In the genomic region with DNA sequence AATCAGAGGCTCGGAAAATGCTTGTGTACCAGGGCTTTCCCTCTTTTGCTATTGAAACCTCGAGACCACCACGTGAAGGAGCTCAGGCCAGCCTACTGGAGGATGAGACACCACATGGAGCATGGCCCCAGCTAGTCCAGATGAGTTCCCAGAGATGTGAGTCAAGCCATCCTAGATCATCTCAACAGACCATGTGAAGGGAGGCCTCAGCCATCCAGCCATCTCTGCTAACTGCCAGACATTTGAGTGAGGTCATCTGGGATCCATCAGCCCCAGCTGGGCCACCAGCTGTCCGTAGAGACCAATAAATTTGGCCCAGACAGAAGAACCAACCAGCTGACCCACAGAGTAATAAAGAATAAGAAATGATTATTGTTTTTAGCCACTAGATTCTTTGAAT, we compare ENCODE assay signal across 24 cellular contexts.
"Had no signal": no experiment of that assay in that cellular context is flagged by ENCODE, and none has a peak within 500 bp of the region (broad histone marks: within the 10 kb centered on the region; RNA-seq: fewer than 3 reads in every experiment).

No MANE protein-coding gene starts in this region.

- H3K36me3 ChIP-seq: adrenal gland, Peyer's patch, SJCRH30 had no signal

- H3K4me3 ChIP-seq: adrenal gland, Peyer's patch, SJCRH30 had no signal

- H3K27me3 ChIP-seq: Peyer's patch, SJCRH30 had no signal

- H3K4me1 ChIP-seq: adrenal gland, Peyer's patch, SJCRH30 had no signal

- H3K9me3 Mint-ChIP-seq: activated CD4-positive, alpha-beta memory T cell treated with anti-CD3 and anti-CD28 coated beads for 36 hours; activated CD4-positive, alpha-beta T cell treated with anti-CD3 and anti-CD28 coated beads, Interleukin-2, amount 10 ng/mL, durations not matched to agents 7 days and 5 days; activated naive CD4-positive, alpha-beta T cell treated with anti-CD3 and anti-CD28 coated beads, Interleukin-2, amount 10 ng/mL, durations not matched to agents 7 days and 5 days; activated naive CD8-positive, alpha-beta T cell treated with anti-CD3 and anti-CD28 coated beads, Interleukin-2, amount 10 ng/mL, durations not matched to agents 7 days and 5 days; activated T-cell treated with anti-CD3 and anti-CD28 coated beads, Interleukin-2, amount 50 U/mL, for 72 hours; activated T-helper 2 cell treated with anti-CD3 and anti-CD28 coated beads, Interferon-gamma antibody, Interleukin-2, Interleukin-4, amounts not matched to agents 10 μg/mL and 5 μg/mL and 100 μg/mL, durations not matched to agents 14 hours and 24 hours and 36 hours; T-helper 2 cell treated with Interferon-gamma antibody and Interleukin-4, amounts not matched to agents 5 μg/mL and 100 μg/mL, for 36 hours; WTC11 had no signal

- H3K4me1 Mint-ChIP-seq: activated CD4-positive, alpha-beta T cell treated with anti-CD3 and anti-CD28 coated beads, Interleukin-2, amount 10 ng/mL, durations not matched to agents 7 days and 5 days; activated naive CD4-positive, alpha-beta T cell treated with anti-CD3 and anti-CD28 coated beads, Interleukin-2, amount 10 ng/mL, durations not matched to agents 7 days and 5 days; activated naive CD8-positive, alpha-beta T cell treated with anti-CD3 and anti-CD28 coated beads, Interleukin-2, amount 10 ng/mL, durations not matched to agents 7 days and 5 days had no signal

- DNase-seq: activated CD4-positive, alpha-beta memory T cell treated with anti-CD3 and anti-CD28 coated beads for 36 hours; activated CD4-positive, alpha-beta T cell treated with anti-CD3 and anti-CD28 coated beads, Interleukin-2, amount 10 ng/mL, durations not matched to agents 7 days and 5 days; activated CD8-positive, alpha-beta memory T cell treated with anti-CD3 and anti-CD28 coated beads for 24 hours; activated gamma-delta T cell treated with Interleukin-2 at 50 U/mL for 16 hours; activated naive CD4-positive, alpha-beta T cell treated with anti-CD3 and anti-CD28 coated beads, Interleukin-2, amount 10 ng/mL, durations not matched to agents 7 days and 5 days; activated naive CD8-positive, alpha-beta T cell treated with anti-CD3 and anti-CD28 coated beads, Interleukin-2, amount 10 ng/mL, durations not matched to agents 7 days and 5 days; activated T-cell treated with anti-CD3 and anti-CD28 coated beads, Interleukin-2, amount 50 U/mL, for 72 hours; adrenal gland; anterior cingulate cortex; caudate nucleus; MM.1S; NCI-H1105; NCI-H1436 treated with DMSO at 0.1 percent for 48 hours; NCI-H187 treated with DMSO at 0.1 percent for 48 hours; NCI-H2081 treated with DMSO at 0.1 percent for 48 hours; NCI-H446; Peyer's patch; Right ventricle myocardium superior; SJCRH30; SW 1271 had no signal

- H3K36me3 Mint-ChIP-seq: activated CD4-positive, alpha-beta memory T cell treated with anti-CD3 and anti-CD28 coated beads for 36 hours; activated naive CD4-positive, alpha-beta T cell treated with anti-CD3 and anti-CD28 coated beads, Interleukin-2, amount 10 ng/mL, durations not matched to agents 7 days and 5 days; activated naive CD8-positive, alpha-beta T cell treated with anti-CD3 and anti-CD28 coated beads, Interleukin-2, amount 10 ng/mL, durations not matched to agents 7 days and 5 days; WTC11 had no signal

- H3K9me3 ChIP-seq: adrenal gland, Peyer's patch, SJCRH30 had no signal

- H3K4me3 Mint-ChIP-seq: activated CD4-positive, alpha-beta memory T cell treated with anti-CD3 and anti-CD28 coated beads for 36 hours; activated CD4-positive, alpha-beta T cell treated with anti-CD3 and anti-CD28 coated beads, Interleukin-2, amount 10 ng/mL, durations not matched to agents 7 days and 5 days; activated naive CD4-positive, alpha-beta T cell treated with anti-CD3 and anti-CD28 coated beads, Interleukin-2, amount 10 ng/mL, durations not matched to agents 7 days and 5 days; activated naive CD8-positive, alpha-beta T cell treated with anti-CD3 and anti-CD28 coated beads, Interleukin-2, amount 10 ng/mL, durations not matched to agents 7 days and 5 days; activated T-cell treated with anti-CD3 and anti-CD28 coated beads, Interleukin-2, amount 50 U/mL, for 72 hours; T-helper 2 cell treated with Interferon-gamma antibody and Interleukin-4, amounts not matched to agents 5 μg/mL and 100 μg/mL, for 36 hours; WTC11 had no signal

- H3K27ac ChIP-seq: adrenal gland, Peyer's patch, RWPE1, SJCRH30 had no signal

- H3K27ac Mint-ChIP-seq: activated CD4-positive, alpha-beta memory T cell treated with anti-CD3 and anti-CD28 coated beads for 36 hours; activated CD4-positive, alpha-beta T cell treated with anti-CD3 and anti-CD28 coated beads, Interleukin-2, amount 10 ng/mL, durations not matched to agents 7 days and 5 days; activated naive CD4-positive, alpha-beta T cell treated with anti-CD3 and anti-CD28 coated beads, Interleukin-2, amount 10 ng/mL, durations not matched to agents 7 days and 5 days; activated naive CD8-positive, alpha-beta T cell treated with anti-CD3 and anti-CD28 coated beads, Interleukin-2, amount 10 ng/mL, durations not matched to agents 7 days and 5 days; activated T-cell treated with anti-CD3 and anti-CD28 coated beads, Interleukin-2, amount 50 U/mL, for 72 hours; activated T-helper 2 cell treated with anti-CD3 and anti-CD28 coated beads, Interferon-gamma antibody, Interleukin-2, Interleukin-4, amounts not matched to agents 10 μg/mL and 5 μg/mL and 100 μg/mL, durations not matched to agents 14 hours and 24 hours and 36 hours; T-helper 2 cell treated with Interferon-gamma antibody and Interleukin-4, amounts not matched to agents 5 μg/mL and 100 μg/mL, for 36 hours; WTC11 had no signal
